Comparison of ENCODE assay signal across 8 cellular contexts in the genomic region with DNA sequence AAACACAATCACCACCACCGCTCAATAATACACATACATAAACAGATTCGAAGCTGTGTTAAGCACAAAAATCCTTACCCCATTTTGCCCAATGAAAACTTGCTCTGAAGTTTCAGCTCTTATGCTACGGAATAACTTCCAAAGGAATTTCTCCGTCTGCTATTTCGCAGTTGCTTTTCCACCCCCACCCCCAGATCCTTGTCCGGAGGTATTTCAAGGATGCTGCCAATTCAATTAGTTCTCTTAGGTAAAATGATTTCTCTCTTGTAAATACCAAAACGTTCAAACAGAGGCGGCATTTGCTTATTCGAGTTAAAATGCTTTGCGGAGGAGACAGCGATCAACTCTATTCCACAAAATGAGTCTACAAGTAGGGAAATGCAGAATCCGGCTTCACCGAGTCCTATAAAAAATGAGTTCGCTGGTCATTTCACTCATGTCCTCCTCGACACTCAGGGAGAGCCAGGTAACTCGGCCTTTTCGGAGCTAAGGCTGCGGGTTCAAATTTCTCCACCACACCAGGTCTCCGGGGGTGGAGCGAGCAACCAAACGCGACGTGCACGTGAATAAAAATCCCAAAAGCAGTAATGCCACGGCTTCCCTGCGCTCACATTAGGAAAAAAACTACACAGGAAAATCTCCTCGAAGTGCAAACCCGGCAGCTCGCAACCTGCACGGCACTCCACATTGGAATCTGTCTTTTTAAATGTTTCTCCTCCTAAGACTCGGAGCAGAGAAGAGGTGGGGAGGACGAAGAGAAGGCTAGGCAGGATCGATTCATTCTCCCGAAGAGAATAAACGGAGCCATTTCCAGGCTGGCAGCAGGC. TPM values are rescaled to one million over a fixed set of nuclear protein-coding genes. Genes with fewer than 3 reads are reported as not detected.
DNase-seq lines count a peak whose midpoint lies in the region; ATAC-seq and TF ChIP-seq lines count a peak whose summit lies in the region.

No MANE protein-coding gene starts in this region.

- no peaks in the 10 kb centered on the region for H3K9me3 Mint-ChIP-seq in CD4-positive, alpha-beta T cell
- H3K9me3 Mint-ChIP-seq in H9 (no peaks in the 10 kb centered on the region; a peak in 1 of 5 replicates), neural progenitor cell (no peaks in the 10 kb centered on the region)

- H3K56ac ChIP-seq in H9 (ENCODE audit: insufficient read length, low read depth, low read length), result no peak overlapping the region

- no peaks in the 10 kb centered on the region for H3K36me3 ChIP-seq in neural progenitor cell

- no peak overlapping the region for H2BK5ac ChIP-seq in H9 (ENCODE audit: insufficient read length, low read length)

- H3K27ac ChIP-seq in CD4-positive, alpha-beta T cell (ENCODE audit: low read depth, low read length), result no peak overlapping the region
- H3K27ac ChIP-seq in H9 (ENCODE audit: insufficient read length, low read depth, low read length), result no peak overlapping the region
- peak overlapping the region; percentile 95 for H3K27ac ChIP-seq in neural progenitor cell

- peaks cover 34% of the 10 kb centered on the region for H3K27me3 Mint-ChIP-seq in CD4-positive, alpha-beta T cell
- no peaks in the 10 kb centered on the region for H3K27me3 Mint-ChIP-seq in H9 (ENCODE audit: low read depth)
- peaks cover 39% of the 10 kb centered on the region for H3K27me3 Mint-ChIP-seq in T-helper 17 cell
- no peaks in the 10 kb centered on the region for H3K27me3 Mint-ChIP-seq in neural progenitor cell (ENCODE audit: insufficient read depth, low read depth)

- H3K9me3 ChIP-seq in CD4-positive, alpha-beta T cell (ENCODE audit: control insufficient read depth, low read length), result no peaks in the 10 kb centered on the region
- H3K9me3 ChIP-seq in H9 (ENCODE audit: control insufficient read depth, low read depth, low read length) (no peaks in the 10 kb centered on the region), T-helper 17 cell (ENCODE audit: control insufficient read depth, low read length, poor library complexity, severe bottlenecking) (no peaks in the 10 kb centered on the region), neural progenitor cell (ENCODE audit: low read depth) (no peaks in the 10 kb centered on the region)

- no peak for TF ChIP-seq POLR2A in erythroblast (IDR thresholded peaks at IDR 0.05; ENCODE audit: low read length)

- H3K4me1 ChIP-seq in H9 (ENCODE audit: insufficient read depth, low read length) (peaks cover 10% of the 10 kb centered on the region), neural progenitor cell (peaks cover 34% of the 10 kb centered on the region)

- H2BK120ac ChIP-seq in H9 (ENCODE audit: low read depth, low read length, poor library complexity, severe bottlenecking), result no peak overlapping the region

- no peak overlapping the region for H3K14ac ChIP-seq in H9 (ENCODE audit: insufficient read depth, low read length)

- H3T11ph ChIP-seq in H9 (ENCODE audit: low read length), result no peak overlapping the region

- WGBS in H9 (ENCODE audit: extremely low coverage, insufficient read length, low lambda C conversion rate), result no CpG with 5 or more reads among the region's 35 CpGs

- H4K20me1 ChIP-seq in H9 (ENCODE audit: control insufficient read depth, insufficient read depth, insufficient read length) (no peaks in the 10 kb centered on the region), neural progenitor cell (ENCODE audit: low read depth) (peaks cover 53% of the 10 kb centered on the region)

- H4K91ac ChIP-seq in H9 (ENCODE audit: insufficient read length, low read depth, low read length), result no peak overlapping the region

- H3K4me3 ChIP-seq in neural progenitor cell, result peak overlapping the region; percentile 93

- H2AK5ac ChIP-seq in H9 (ENCODE audit: insufficient read length, low read length), result no peak overlapping the region

- H3F3A ChIP-seq in neural progenitor cell (ENCODE audit: low read depth), result peaks cover 36% of the 10 kb centered on the region

- H3K9ac ChIP-seq in H9 (ENCODE audit: extremely low read depth, insufficient read length, low read length) (peak overlapping the region; percentile 79), neural progenitor cell (peak overlapping the region; percentile 69)

- no peak overlapping the region for H2AFZ ChIP-seq in H9 (ENCODE audit: low read length)
- peak overlapping the region; percentile 23 for H2AFZ ChIP-seq in neural progenitor cell (replicated peaks)

- H3K4me2 ChIP-seq in H9 (ENCODE audit: insufficient read depth, insufficient read length, low read length) (peak overlapping the region; percentile 88), neural progenitor cell (peak overlapping the region; percentile 94)

- DNase-seq in CD4-positive, alpha-beta T cell, result peak in 2 of 10 experiments; percentile 1 to 4
- DNase-seq in H9, result peak; percentile 31
- DNase-seq in T-helper 17 cell, result no peak
- DNase-seq in erythroblast (lab: John Stamatoyannopoulos, UW), result peak; percentile 30 to 42
- DNase-seq in neural progenitor cell (ENCODE audit: low spot score), result peak; percentile 41
- no peak for DNase-seq in SK-N-DZ (ENCODE audit: low spot score)

- no peak overlapping the region for H2BK15ac ChIP-seq in H9 (ENCODE audit: low read depth, low read length)

- no peak for TF ChIP-seq CTCF in CD4-positive, alpha-beta T cell (IDR thresholded peaks at IDR 0.05)
- TF ChIP-seq CTCF in H9 (conservative IDR thresholded peaks at IDR 0.05) (no peak), neural progenitor cell (IDR thresholded peaks at IDR 0.05) (no peak)

- no peak overlapping the region for H3K23ac ChIP-seq in H9 (ENCODE audit: insufficient read length, low read depth, low read length)

- H3K36me3 Mint-ChIP-seq in CD4-positive, alpha-beta T cell (ENCODE audit: low read depth), result peaks cover 7% of the 10 kb centered on the region
- H3K36me3 Mint-ChIP-seq in H9 (ENCODE audit: insufficient read depth in 1 of 3, low read depth in 3 of 3) (no peaks in the 10 kb centered on the region; a peak in 2 of 7 replicates), T-helper 17 cell (ENCODE audit: low read depth) (peaks cover 3% of the 10 kb centered on the region), neural progenitor cell (peaks cover 2% of the 10 kb centered on the region)

- no peaks in the 10 kb centered on the region for H3K79me1 ChIP-seq in H9 (ENCODE audit: insufficient read depth, low read depth, low read length, poor library complexity, severe bottlenecking)

- peaks cover 34% of the 10 kb centered on the region; the same call in 1 of the 2 replicates for H3K79me2 ChIP-seq in H9 (ENCODE audit: insufficient read depth, low read length)
- peaks cover 54% of the 10 kb centered on the region for H3K79me2 ChIP-seq in neural progenitor cell (ENCODE audit: low read depth)

- H3K4me3 Mint-ChIP-seq in CD4-positive, alpha-beta T cell, result peak overlapping the region; percentile 79
- H3K4me3 Mint-ChIP-seq in H9 (peak overlapping the region; percentile 94 to 98), T-helper 17 cell (peak overlapping the region; percentile 82), neural progenitor cell (peak overlapping the region; percentile 97)

- POLR2A ChIA-PET in CD4-positive, alpha-beta T cell (lab: Charles Lee), result interaction anchor here (1.1 to 3.6 kb wide), 3 partner anchors 13 to 276 kb away, joined by 3 to 19 read pairs (median 3); a partner anchor contains a TSS

- no peak overlapping the region for H2BK12ac ChIP-seq in H9 (ENCODE audit: insufficient read length, low read depth, low read length)

- peaks cover 15% of the 10 kb centered on the region for H3K27me3 ChIP-seq in CD4-positive, alpha-beta T cell (ENCODE audit: control insufficient read depth, insufficient read depth, low read length)
- H3K27me3 ChIP-seq in H9 (ENCODE audit: insufficient read depth, low read length), result no peaks in the 10 kb centered on the region
- H3K27me3 ChIP-seq in neural progenitor cell, result no peaks in the 10 kb centered on the region

- H3K23me2 ChIP-seq in H9 (ENCODE audit: insufficient read length, low read depth, low read length, poor library complexity, severe bottlenecking), result peaks cover 14% of the 10 kb centered on the region

- no peak overlapping the region for H4K5ac ChIP-seq in H9 (ENCODE audit: insufficient read length, low read depth, low read length)

- no peak overlapping the region for H3K4ac ChIP-seq in H9 (ENCODE audit: low read depth, low read length)

- peaks cover 41% of the 10 kb centered on the region for H3K4me1 Mint-ChIP-seq in CD4-positive, alpha-beta T cell (ENCODE audit: low read depth)
- H3K4me1 Mint-ChIP-seq in H9, result peaks cover 47 to 53% of the 10 kb centered on the region in 2 experiments
- H3K4me1 Mint-ChIP-seq in T-helper 17 cell, result peaks cover 8% of the 10 kb centered on the region
- H3K4me1 Mint-ChIP-seq in neural progenitor cell, result peaks cover 40% of the 10 kb centered on the region

- no peak for ATAC-seq in CD4-positive, alpha-beta T cell (ENCODE audit: poor library complexity)
- ATAC-seq in T-helper 17 cell (no peak), GM19467 (IDR thresholded peaks at IDR 0.05; ENCODE audit: unreplicated experiment) (no peak), GM18868 (IDR thresholded peaks at IDR 0.05; ENCODE audit: unreplicated experiment) (no peak)

- H2BK20ac ChIP-seq in H9 (ENCODE audit: low read depth, low read length, poor library complexity, severe bottlenecking), result no peak overlapping the region

- no peak overlapping the region for H4K8ac ChIP-seq in H9 (replicated peaks; ENCODE audit: insufficient read length, low read depth, low read length)

- CTCF ChIA-PET in CD4-positive, alpha-beta T cell (lab: Charles Lee), result interaction anchor here (0.9 kb wide), 1 partner anchor 13 kb away, joined by 4 read pairs; no protein-coding TSS in a partner anchor

- H3K27ac Mint-ChIP-seq in CD4-positive, alpha-beta T cell, result peak overlapping the region; percentile 72
- H3K27ac Mint-ChIP-seq in H9 (peak overlapping the region; percentile 82 to 96 (median 96)), T-helper 17 cell (peak overlapping the region; percentile 3), neural progenitor cell (peak overlapping the region; percentile 84)

- H3K18ac ChIP-seq in H9 (ENCODE audit: insufficient read length, low read depth, low read length), result peak overlapping the region; percentile 72

- intact Hi-C loops in CD4-positive, alpha-beta T cell (cut with DNase I, micrococcal nuclease), result loop anchor here (2.0 to 10.0 kb wide), 8 partner anchors 99 to 1792 kb away; a partner anchor contains a TSS

RNA-seq across cellular contexts. Expression of a gene that starts 1.0 kb away (rescaled TPM):
- 1 to 10 TPM; 2.1 TPM for total RNA-seq in CD4-positive, alpha-beta T cell
- total RNA-seq in H9 (2021) (36.0 and 39.5 TPM in 2 replicates), T-helper 17 cell (1 to 10 TPM; 2.1 to 2.2 TPM), neural progenitor cell (ENCODE audit: low replicate concordance) (30.8 and 41.6 TPM in 2 replicates)
- 5.9 and 7.5 TPM in 2 replicates for polyA plus RNA-seq in SK-N-DZ (2014; cell fraction: cytosol; rRNA removed)
- 4.1 and 7.0 TPM in 2 replicates for polyA plus RNA-seq in SK-N-DZ (2014; cell fraction: nucleus; rRNA removed)

Comparison
In these comparisons a context has a peak if more than half of its experiments do, and no peak if none do; other contexts are left out.
1. DNase-seq: peak in H9 (single experiment), erythroblast (2 of 2) and neural progenitor cell (single experiment); none in T-helper 17 cell (0 of 3) and SK-N-DZ (single experiment).
2. H3K27ac Mint-ChIP-seq: peak in every context shown above with its lines; median percentile 96 in H9; 84 in neural progenitor cell; 72 in CD4-positive, alpha-beta T cell; 3 in T-helper 17 cell.
3. RNA of a gene that starts 1.0 kb away (total RNA-seq): 30.8 to 41.6 TPM in neural progenitor cell and 36.0 to 39.5 TPM in H9; 2.1 to 2.2 TPM in T-helper 17 cell and 2.1 TPM in CD4-positive, alpha-beta T cell; every median in the first group is over 10 times any median in the second.
4. Peak in every context shown above with its lines, with median percentiles within 50 percentile points of each other: H3K4me3 Mint-ChIP-seq.